ENCODE assay signal across 17 cellular contexts in the genomic region with DNA sequence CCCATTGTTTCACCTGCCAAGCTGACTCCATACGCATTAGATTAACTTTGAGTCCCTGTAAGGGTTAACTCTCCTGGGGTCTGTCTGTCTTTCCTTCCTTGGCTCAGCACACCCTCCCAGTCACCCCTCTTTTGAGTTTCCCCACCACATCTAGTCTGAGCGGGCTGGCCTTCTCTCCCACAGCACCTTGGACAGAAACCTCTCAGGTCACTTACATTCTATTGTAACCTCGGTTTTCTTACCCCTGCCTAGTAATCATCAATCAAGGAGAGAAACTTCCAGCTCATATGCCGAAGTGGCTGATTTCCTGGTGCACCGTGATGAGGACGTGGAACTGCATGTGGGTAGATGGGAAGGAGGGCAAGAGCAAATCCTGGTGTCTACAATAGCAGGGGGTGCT.
A peak's percentile ranks its signal among the peaks of the same experiment; 100 is the strongest.
DNase-seq lines count a peak whose midpoint lies in the region; ATAC-seq and TF ChIP-seq lines count a peak whose summit lies in the region.
"Had no signal": no experiment of that assay in that cellular context is flagged by ENCODE, and none has a peak within 500 bp of the region (broad histone marks: within the 10 kb centered on the region; RNA-seq: fewer than 3 reads in every experiment).

No MANE protein-coding gene starts in this region.

- no peak overlapping the region for H3K4me3 Mint-ChIP-seq in GM23338
- no peak overlapping the region for H3K4me3 Mint-ChIP-seq in HFFc6
- no peak overlapping the region for H3K4me3 Mint-ChIP-seq in activated naive CD4-positive, alpha-beta T cell treated with anti-CD3 and anti-CD28 coated beads, Interleukin-2, amount 10 ng/mL, durations not matched to agents 7 days and 5 days
- H3K4me3 Mint-ChIP-seq: CD4-positive, alpha-beta memory T cell had no signal

- H3K4me1 Mint-ChIP-seq in GM23338 (peaks cover 21% of the 10 kb centered on the region), HFFc6 (ENCODE audit: low read depth) (peaks cover 77% of the 10 kb centered on the region)
- H3K4me1 Mint-ChIP-seq in activated naive CD4-positive, alpha-beta T cell treated with anti-CD3 and anti-CD28 coated beads, Interleukin-2, amount 10 ng/mL, durations not matched to agents 7 days and 5 days, result no peaks in the 10 kb centered on the region
- H3K4me1 Mint-ChIP-seq: CD4-positive, alpha-beta memory T cell had no signal

- no peak overlapping the region for H3K27ac ChIP-seq in GM23338 (ENCODE audit: low read depth)
- 0 out of 2 replicates have a peak overlapping the region, but pooled peaks have one; percentile 42 for H3K27ac ChIP-seq in SK-N-MC
- H3K27ac ChIP-seq in mesenchymal stem cell (ENCODE audit: low read length, poor library complexity, severe bottlenecking), result no peak overlapping the region
- H3K27ac ChIP-seq in trophoblast cell (ENCODE audit: low read depth, low read length), result no peak overlapping the region
- H3K27ac ChIP-seq: C4-2B had no signal

- H3K14ac ChIP-seq in mesenchymal stem cell (ENCODE audit: low read length in 2 of 2) (no peak overlapping the region), trophoblast cell (ENCODE audit: low read length) (no peak overlapping the region)

- ATAC-seq in GM23338 (peak; percentile 49), HG02884 (IDR thresholded peaks at IDR 0.05; ENCODE audit: unreplicated experiment) (no peak)

- H4K91ac ChIP-seq in mesenchymal stem cell (ENCODE audit: low read length), result no peak overlapping the region
- no peak overlapping the region for H4K91ac ChIP-seq in trophoblast cell (ENCODE audit: low read depth, low read length)

- no peak overlapping the region for H2BK120ac ChIP-seq in mesenchymal stem cell (ENCODE audit: low read depth, low read length)
- no peak overlapping the region for H2BK120ac ChIP-seq in trophoblast cell (ENCODE audit: insufficient read depth, low read length, poor library complexity)

- H3K36me3 Mint-ChIP-seq in GM23338 (ENCODE audit: low read depth) (peaks cover 3% of the 10 kb centered on the region; the same call in 1 of the 3 replicates), HFFc6 (ENCODE audit: low read depth) (no peaks in the 10 kb centered on the region; the same call in 1 of the 2 replicates)
- H3K36me3 Mint-ChIP-seq in activated naive CD4-positive, alpha-beta T cell treated with anti-CD3 and anti-CD28 coated beads, Interleukin-2, amount 10 ng/mL, durations not matched to agents 7 days and 5 days, result no peaks in the 10 kb centered on the region
- H3K36me3 Mint-ChIP-seq: CD4-positive, alpha-beta memory T cell had no signal

- no peaks in the 10 kb centered on the region for H3K9me2 ChIP-seq in GM23338 (ENCODE audit: insufficient read depth)

- peaks cover 7% of the 10 kb centered on the region for H3K79me2 ChIP-seq in GM23338 (replicated peaks; ENCODE audit: insufficient read depth)
- H3K79me2 ChIP-seq in trophoblast cell (ENCODE audit: control insufficient read depth, insufficient read depth, low read length, poor library complexity), result no peaks in the 10 kb centered on the region

- H2BK12ac ChIP-seq in mesenchymal stem cell (ENCODE audit: low read length in 2 of 2), result no peak overlapping the region
- H2BK12ac ChIP-seq in trophoblast cell (ENCODE audit: low read length), result no peak overlapping the region

- peaks cover 2% of the 10 kb centered on the region; the same call in 1 of the 2 replicates for H4K20me1 ChIP-seq in GM23338 (replicated peaks; ENCODE audit: insufficient read depth)

- WGBS in mesenchymal stem cell, result 90% methylated on average over 6 of the region's 6 CpGs
- no CpG with 5 or more reads among the region's 6 CpGs for WGBS in trophoblast cell (ENCODE audit: extremely low coverage, insufficient coverage, insufficient read length)

- H3K9me3 ChIP-seq in SK-N-MC (ENCODE audit: low read depth, low read length) (no peaks in the 10 kb centered on the region), mesenchymal stem cell (ENCODE audit: control insufficient read depth, low read length) (no peaks in the 10 kb centered on the region), trophoblast cell (ENCODE audit: insufficient read depth, low read depth, low read length) (peaks cover under 1% of the 10 kb centered on the region)
- H3K9me3 ChIP-seq: BE2C, HAP-1 had no signal

- no peak overlapping the region for H2BK15ac ChIP-seq in mesenchymal stem cell (ENCODE audit: low read depth, poor library complexity, severe bottlenecking)

- H2AFZ ChIP-seq in GM23338 (no peak overlapping the region), mesenchymal stem cell (ENCODE audit: low read depth, low read length) (no peak overlapping the region), trophoblast cell (ENCODE audit: insufficient read depth, low read length, poor library complexity) (no peak overlapping the region)

- no peak overlapping the region for H3K18ac ChIP-seq in mesenchymal stem cell (ENCODE audit: low read depth in 1 of 2, low read length in 2 of 2)
- H3K18ac ChIP-seq in trophoblast cell (ENCODE audit: low read length), result no peak overlapping the region

- H3K9me3 Mint-ChIP-seq in GM23338 (no peaks in the 10 kb centered on the region), HFFc6 (no peaks in the 10 kb centered on the region)
- no peaks in the 10 kb centered on the region for H3K9me3 Mint-ChIP-seq in activated naive CD4-positive, alpha-beta T cell treated with anti-CD3 and anti-CD28 coated beads, Interleukin-2, amount 10 ng/mL, durations not matched to agents 7 days and 5 days

- H2BK5ac ChIP-seq in mesenchymal stem cell (ENCODE audit: low read depth, low read length, poor library complexity, severe bottlenecking) (no peak overlapping the region), trophoblast cell (ENCODE audit: low read depth, low read length, poor library complexity) (no peak overlapping the region)

- H3K27me3 Mint-ChIP-seq in GM23338 (ENCODE audit: insufficient read depth, low read depth, poor library complexity) (peaks cover 5% of the 10 kb centered on the region), HFFc6 (ENCODE audit: insufficient read depth) (peaks cover 7% of the 10 kb centered on the region)
- H3K27me3 Mint-ChIP-seq in activated naive CD4-positive, alpha-beta T cell treated with anti-CD3 and anti-CD28 coated beads, Interleukin-2, amount 10 ng/mL, durations not matched to agents 7 days and 5 days, result no peaks in the 10 kb centered on the region

- H3K27me3 ChIP-seq in GM23338 (ENCODE audit: insufficient read depth) (no peaks in the 10 kb centered on the region), mesenchymal stem cell (ENCODE audit: control insufficient read depth in 1 of 2, insufficient read depth in 1 of 2, low read length in 2 of 2) (no peaks in the 10 kb centered on the region), trophoblast cell (ENCODE audit: insufficient read depth, low read length) (no peaks in the 10 kb centered on the region)
- H3K27me3 ChIP-seq: BE2C had no signal

- H3K36me3 ChIP-seq in GM23338 (ENCODE audit: insufficient read depth) (no peaks in the 10 kb centered on the region), SK-N-MC (ENCODE audit: insufficient read depth, low read length) (peaks cover 53% of the 10 kb centered on the region), mesenchymal stem cell (ENCODE audit: control insufficient read depth in 1 of 2, insufficient read depth in 2 of 2, low read depth in 1 of 2, low read length in 2 of 2) (peaks cover 0 to under 1% of the 10 kb centered on the region in 2 experiments), trophoblast cell (ENCODE audit: control insufficient read depth in 1 of 2, insufficient read depth in 2 of 2, low read length in 2 of 2) (peaks cover 0 to under 1% of the 10 kb centered on the region in 2 experiments)
- H3K36me3 ChIP-seq: BE2C, HAP-1 had no signal

- H3K79me1 ChIP-seq in mesenchymal stem cell (replicated peaks; ENCODE audit: low read length, poor library complexity, severe bottlenecking) (peaks cover 46% of the 10 kb centered on the region), trophoblast cell (ENCODE audit: low read length) (no peaks in the 10 kb centered on the region)

- peak overlapping the region; percentile 19 for H4K8ac ChIP-seq in mesenchymal stem cell (ENCODE audit: low read length)
- H4K8ac ChIP-seq in trophoblast cell (ENCODE audit: low read depth, low read length), result no peak overlapping the region

- no peak overlapping the region for H3K9ac ChIP-seq in SK-N-MC (ENCODE audit: insufficient read length)
- H3K9ac ChIP-seq in mesenchymal stem cell (ENCODE audit: low read length), result no peak overlapping the region
- no peak overlapping the region for H3K9ac ChIP-seq in trophoblast cell (ENCODE audit: low read length)

- H3K4ac ChIP-seq in mesenchymal stem cell (ENCODE audit: low read depth in 1 of 2, low read length in 2 of 2) (no peak overlapping the region), trophoblast cell (ENCODE audit: low read depth, low read length) (no peak overlapping the region)

- no peak overlapping the region for H2AK5ac ChIP-seq in mesenchymal stem cell (ENCODE audit: low read length, severe bottlenecking)
- no peak overlapping the region for H2AK5ac ChIP-seq in trophoblast cell (ENCODE audit: low read length)

- peaks cover 5% of the 10 kb centered on the region; the same call in 1 of the 2 replicates for H3K4me1 ChIP-seq in GM23338 (ENCODE audit: insufficient read depth)
- peaks cover 3% of the 10 kb centered on the region for H3K4me1 ChIP-seq in mesenchymal stem cell (ENCODE audit: control insufficient read depth, insufficient read depth, low read depth, low read length)
- H3K4me1 ChIP-seq in trophoblast cell (ENCODE audit: control insufficient read depth in 1 of 2, insufficient read depth in 2 of 2, low read length in 2 of 2), result no peaks in the 10 kb centered on the region
- H3K4me1 ChIP-seq: BE2C had no signal

- no peak overlapping the region for H3K23ac ChIP-seq in mesenchymal stem cell (ENCODE audit: low read length in 2 of 2)
- H3K23ac ChIP-seq in trophoblast cell (ENCODE audit: low read length), result no peak overlapping the region

- H3K4me3 ChIP-seq in GM23338 (no peak overlapping the region), SK-N-MC (no peak overlapping the region), mesenchymal stem cell (ENCODE audit: insufficient read depth in 1 of 2, low read depth in 1 of 2, low read length in 2 of 2) (no peak overlapping the region), trophoblast cell (ENCODE audit: low read depth, low read length) (no peak overlapping the region)
- H3K4me3 ChIP-seq: HAP-1 had no signal

- no peak overlapping the region for H4K12ac ChIP-seq in trophoblast cell (ENCODE audit: low read depth, low read length)

- no peak for DNase-seq in GM23338 (ENCODE audit: low spot score)
- DNase-seq in HFFc6, result no peak
- DNase-seq in SK-N-MC (ENCODE audit: low read depth, low spot score), result no peak
- DNase-seq in mesenchymal stem cell, result no peak
- no peak for DNase-seq in NCI-H345 (lab: John Stamatoyannopoulos, UW)
- no peak for DNase-seq in trophoblast cell
- no peak for DNase-seq in activated naive CD4-positive, alpha-beta T cell treated with anti-CD3 and anti-CD28 coated beads, Interleukin-2, amount 10 ng/mL, durations not matched to agents 7 days and 5 days
- DNase-seq: BE2C; CD4-positive, alpha-beta memory T cell; DMS153; DMS79 treated with DMSO at 0.1 percent for 48 hours; EL; GOT3; KG1 had no signal

- no peak overlapping the region for H3K4me2 ChIP-seq in GM23338
- no peak overlapping the region for H3K4me2 ChIP-seq in mesenchymal stem cell (ENCODE audit: low read length, poor library complexity, severe bottlenecking)
- H3K4me2 ChIP-seq in trophoblast cell (ENCODE audit: low read length), result no peak overlapping the region

- CTCF ChIA-PET in activated naive CD4-positive, alpha-beta T cell treated with anti-CD3 and anti-CD28 coated beads, Interleukin-2, amount 10 ng/mL, durations not matched to agents 7 days and 5 days (lab: Charles Lee), result no interaction called here

- no peaks in the 10 kb centered on the region for H3F3A ChIP-seq in GM23338 (replicated peaks; ENCODE audit: low read depth)

- TF ChIP-seq CTCF in GM23338 (conservative IDR thresholded peaks at IDR 0.05; ENCODE audit: low read depth in 2 of 2) (no peak), HFFc6 (IDR thresholded peaks at IDR 0.05) (no peak)

- H3K27ac Mint-ChIP-seq in GM23338, result no peak overlapping the region
- peak overlapping the region; percentile 40 for H3K27ac Mint-ChIP-seq in HFFc6
- no peak overlapping the region for H3K27ac Mint-ChIP-seq in activated naive CD4-positive, alpha-beta T cell treated with anti-CD3 and anti-CD28 coated beads, Interleukin-2, amount 10 ng/mL, durations not matched to agents 7 days and 5 days
- H3K27ac Mint-ChIP-seq: CD4-positive, alpha-beta memory T cell had no signal
